In genomic region chr1:180630408-180631196, GRCh38 we compare ENCODE assay signal across 12 cellular contexts. TPM values are rescaled to one million over a fixed set of nuclear protein-coding genes. Genes with fewer than 3 reads are reported as not detected.
DNase-seq lines count a peak whose midpoint lies in the region; ATAC-seq, FAIRE-seq and TF ChIP-seq lines count a peak whose summit lies in the region.
"Had no signal": no experiment of that assay in that cellular context is flagged by ENCODE, and none has a peak within 500 bp of the region (broad histone marks: within the 10 kb centered on the region; RNA-seq: fewer than 3 reads in every experiment).

No MANE protein-coding gene starts in this region.

- no peaks in the 10 kb centered on the region for H3F3A ChIP-seq in MM.1S (ENCODE audit: insufficient read depth, low read length)

- H3K9me2 ChIP-seq in MM.1S (replicated peaks; ENCODE audit: insufficient read depth, low read length): no peaks in the 10 kb centered on the region

- CTCF ChIA-PET in A673 (lab: Charles Lee): no interaction called here

- no peak for ATAC-seq in GM18870 (IDR thresholded peaks at IDR 0.05; ENCODE audit: unreplicated experiment)

- H3K9me3 ChIP-seq in MM.1S (replicated peaks; ENCODE audit: insufficient read depth, low read length) (no peaks in the 10 kb centered on the region), skeletal muscle tissue (ENCODE audit: control insufficient read depth in 3 of 3, low read length in 3 of 3) (no peaks in the 10 kb centered on the region), A673 (ENCODE audit: low read depth, low read length, poor library complexity, severe bottlenecking) (no peaks in the 10 kb centered on the region)

- H4K20me1 ChIP-seq in MM.1S (ENCODE audit: insufficient read depth, low read length): no peaks in the 10 kb centered on the region

- POLR2A ChIA-PET in A673 (lab: Charles Lee; ENCODE audit: low non-redundant PET): no interaction called here

- no peaks in the 10 kb centered on the region for H3K36me3 Mint-ChIP-seq in glutamatergic neuron (ENCODE audit: unreplicated experiment)
- H3K36me3 Mint-ChIP-seq: activated naive CD8-positive, alpha-beta T cell treated with anti-CD3 and anti-CD28 coated beads, Interleukin-2, amount 10 ng/mL, durations not matched to agents 7 days and 5 days had no signal

- H3K4me2 ChIP-seq in MM.1S (ENCODE audit: low read depth, low read length): no peak overlapping the region

- H3K9me3 Mint-ChIP-seq in glutamatergic neuron (ENCODE audit: unreplicated experiment): peaks cover 5% of the 10 kb centered on the region
- H3K9me3 Mint-ChIP-seq: activated naive CD8-positive, alpha-beta T cell treated with anti-CD3 and anti-CD28 coated beads, Interleukin-2, amount 10 ng/mL, durations not matched to agents 7 days and 5 days had no signal

- intact Hi-C loops in A673 (cut with micrococcal nuclease; ENCODE audit: unreplicated experiment): no loop called here

- H3K27ac ChIP-seq in MM.1S (ENCODE audit: low read length): no peak overlapping the region
- H3K27ac ChIP-seq in skeletal muscle tissue (ENCODE audit: low read depth, low read length): peak overlapping the region; percentile 34
- H3K27ac ChIP-seq in A673 (ENCODE audit: low read depth, low read length, poor library complexity, severe bottlenecking): no peak overlapping the region

- no peak overlapping the region for H3K4me3 Mint-ChIP-seq in glutamatergic neuron (ENCODE audit: unreplicated experiment)
- H3K4me3 Mint-ChIP-seq: activated naive CD8-positive, alpha-beta T cell treated with anti-CD3 and anti-CD28 coated beads, Interleukin-2, amount 10 ng/mL, durations not matched to agents 7 days and 5 days had no signal

- DNase-seq in GM18507 (ENCODE audit: extremely low spot score, insufficient read length, low read depth): no peak
- no peak for DNase-seq in MM.1S
- DNase-seq in glutamatergic neuron: no peak
- no peak for DNase-seq in DMS153 (lab: John Stamatoyannopoulos, UW)
- no peak for DNase-seq in A673 (ENCODE audit: low spot score)
- no peak for DNase-seq in midbrain (lab: John Stamatoyannopoulos, UW)
- DNase-seq: activated naive CD8-positive, alpha-beta T cell treated with anti-CD3 and anti-CD28 coated beads, Interleukin-2, amount 10 ng/mL, durations not matched to agents 7 days and 5 days; NCI-H1694 treated with DMSO at 0.1 percent for 48 hours; NCI-H526 treated with DMSO at 0.1 percent for 48 hours; T-helper 9 cell had no signal

- H3K4me1 Mint-ChIP-seq in glutamatergic neuron (ENCODE audit: low read depth, unreplicated experiment): peaks cover 10% of the 10 kb centered on the region

- no TSS peak for BruUV-seq in A673 (replicated peaks; lab: Mats Ljungman, UMichigan)

- H3K4me3 ChIP-seq in MM.1S (ENCODE audit: low read length): no peak overlapping the region
- no peak overlapping the region for H3K4me3 ChIP-seq in skeletal muscle tissue (ENCODE audit: low read length in 3 of 3)
- H3K4me3 ChIP-seq in A673 (ENCODE audit: low read depth, low read length, poor library complexity, severe bottlenecking): no peak overlapping the region

- no peak for TF ChIP-seq CTCF in MM.1S (IDR thresholded peaks at IDR 0.05; ENCODE audit: low read length)
- TF ChIP-seq CTCF in glutamatergic neuron (IDR thresholded peaks at IDR 0.05; ENCODE audit: partially characterized antibody, unreplicated experiment): no peak
- TF ChIP-seq CTCF in A673 (conservative IDR thresholded peaks at IDR 0.05; ENCODE audit: low read depth, low read length): no peak

- H3K36me3 ChIP-seq in MM.1S (replicated peaks; ENCODE audit: insufficient read depth, low read length): no peaks in the 10 kb centered on the region
- no peaks in the 10 kb centered on the region for H3K36me3 ChIP-seq in skeletal muscle tissue (ENCODE audit: control insufficient read depth in 3 of 3, insufficient read depth in 3 of 3, low read length in 3 of 3)
- H3K36me3 ChIP-seq in A673 (ENCODE audit: insufficient read depth, low read length, poor library complexity, severe bottlenecking): no peaks in the 10 kb centered on the region

- peaks cover 5% of the 10 kb centered on the region for H3K27me3 Mint-ChIP-seq in glutamatergic neuron (ENCODE audit: unreplicated experiment)

- H3K9ac ChIP-seq in MM.1S (ENCODE audit: low read length) (no peak overlapping the region), skeletal muscle tissue (ENCODE audit: low read depth in 1 of 3, low read length in 3 of 3) (no peak overlapping the region)

- H3K79me2 ChIP-seq in MM.1S (ENCODE audit: low read length): peaks cover 32% of the 10 kb centered on the region

- peak; percentile 77 for FAIRE-seq in GM18507 (lab: Jason Lieb, UNC)

- H2AFZ ChIP-seq in MM.1S (ENCODE audit: low read length): peak overlapping the region; percentile 14; the same call in 1 of the 2 replicates

- H3K27ac Mint-ChIP-seq in glutamatergic neuron (ENCODE audit: unreplicated experiment): peak overlapping the region; percentile 48

- no peaks in the 10 kb centered on the region for H3K27me3 ChIP-seq in MM.1S (replicated peaks; ENCODE audit: insufficient read depth, low read length)
- no peaks in the 10 kb centered on the region for H3K27me3 ChIP-seq in skeletal muscle tissue (ENCODE audit: control insufficient read depth in 3 of 3, insufficient read depth in 3 of 3, low read length in 3 of 3)
- H3K27me3 ChIP-seq in A673 (replicated peaks; ENCODE audit: insufficient read depth, low read depth, low read length, poor library complexity): no peaks in the 10 kb centered on the region

- H3K4me1 ChIP-seq in MM.1S (ENCODE audit: low read length) (peaks cover 9% of the 10 kb centered on the region), skeletal muscle tissue (ENCODE audit: control insufficient read depth in 3 of 3, insufficient read depth in 3 of 3, low read length in 3 of 3) (peaks cover 9 to 24% (median 12%) of the 10 kb centered on the region in 3 donors), A673 (ENCODE audit: insufficient read depth, low read length, poor library complexity, severe bottlenecking) (peaks cover 29% of the 10 kb centered on the region)

RNA-seq across cellular contexts. Expression of gene XPR1, which starts 1.2 kb away (rescaled TPM):
- 62.1 TPM for total RNA-seq in glutamatergic neuron (ENCODE audit: unreplicated experiment)
- total RNA-seq in skeletal muscle tissue: 13.0 TPM
- total RNA-seq in A673 (2021): 30.7 and 33.3 TPM in 2 replicates
